In the genomic region with DNA sequence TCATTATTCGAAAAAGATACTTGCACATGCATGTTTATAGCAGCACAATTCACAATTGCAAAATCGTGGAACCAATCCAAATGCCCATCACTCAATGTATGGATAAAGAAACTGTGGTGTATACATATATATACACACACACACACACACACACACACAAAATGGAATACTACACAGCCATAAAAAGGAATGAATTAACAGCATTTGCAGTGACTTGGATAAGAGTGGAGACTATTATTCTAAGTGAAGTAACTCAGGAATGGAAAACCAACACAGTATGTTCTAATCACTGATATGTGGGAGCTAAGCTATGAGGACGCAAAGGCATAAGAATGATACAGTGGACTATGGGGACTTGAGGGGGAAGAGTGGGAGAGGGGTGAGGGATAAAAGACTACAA, we compare ENCODE assay signal across 2 cellular contexts.
A peak's percentile ranks its signal among the peaks of the same experiment; 100 is the strongest.
TF ChIP-seq lines count a peak whose summit lies in the region.

No MANE protein-coding gene starts in this region.

TF ChIP-seq in HEK293, 187 proteins besides CTCF, POLR2A, EP300 and RAD21:
- TF ChIP-seq, protein P1, sequence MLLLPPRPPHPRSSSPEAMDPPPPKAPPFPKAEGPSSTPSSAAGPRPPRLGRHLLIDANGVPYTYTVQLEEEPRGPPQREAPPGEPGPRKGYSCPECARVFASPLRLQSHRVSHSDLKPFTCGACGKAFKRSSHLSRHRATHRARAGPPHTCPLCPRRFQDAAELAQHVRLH (tag by site-specific recombination; IDR thresholded peaks at IDR 0.05), result peak; percentile 74
- TF ChIP-seq ZNF146 (tag by site-specific recombination; IDR thresholded peaks at IDR 0.05), result peak; percentile 99
- TF ChIP-seq, protein P2, sequence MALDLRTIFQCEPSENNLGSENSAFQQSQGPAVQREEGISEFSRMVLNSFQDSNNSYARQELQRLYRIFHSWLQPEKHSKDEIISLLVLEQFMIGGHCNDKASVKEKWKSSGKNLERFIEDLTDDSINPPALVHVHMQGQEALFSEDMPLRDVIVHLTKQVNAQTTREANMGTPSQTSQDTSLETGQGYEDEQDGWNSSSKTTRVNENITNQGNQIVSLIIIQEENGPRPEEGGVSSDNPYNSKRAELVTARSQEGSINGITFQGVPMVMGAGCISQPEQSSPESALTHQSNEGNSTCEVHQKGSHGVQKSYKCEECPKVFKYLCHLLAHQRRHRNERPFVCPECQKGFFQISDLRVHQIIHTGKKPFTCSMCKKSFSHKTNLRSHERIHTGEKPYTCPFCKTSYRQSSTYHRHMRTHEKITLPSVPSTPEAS (tag by site-specific recombination; IDR thresholded peaks at IDR 0.05), result peak; percentile 88

TF ChIP-seq in K562, 482 proteins besides CTCF, POLR2A, EP300 and RAD21:
- TF ChIP-seq CEBPB (tag; IDR thresholded peaks at IDR 0.05), result 0 out of 2 replicates have a peak, but pooled peaks have one; percentile 38
- TF ChIP-seq NFIC (IDR thresholded peaks at IDR 0.05), result 0 out of 2 replicates have a peak, but pooled peaks have one; percentile 4
- peak; percentile 18 to 61; a peak in 1 of 4 replicates for TF ChIP-seq HDAC1 (IDR thresholded peaks at IDR 0.05)
- peak; percentile 71 for TF ChIP-seq BCOR (IDR thresholded peaks at IDR 0.05)
- peak in 1 of 2 experiments; percentile 47; a peak in 1 of 4 replicates for TF ChIP-seq KDM1A (IDR thresholded peaks at IDR 0.05)
- peak; percentile 77 for TF ChIP-seq ZNF146 (CRISPR knock-in tag; IDR thresholded peaks at IDR 0.05; ENCODE audit: unreplicated experiment)
